ENCODE assay signal across 8 cellular contexts in the genomic region with DNA sequence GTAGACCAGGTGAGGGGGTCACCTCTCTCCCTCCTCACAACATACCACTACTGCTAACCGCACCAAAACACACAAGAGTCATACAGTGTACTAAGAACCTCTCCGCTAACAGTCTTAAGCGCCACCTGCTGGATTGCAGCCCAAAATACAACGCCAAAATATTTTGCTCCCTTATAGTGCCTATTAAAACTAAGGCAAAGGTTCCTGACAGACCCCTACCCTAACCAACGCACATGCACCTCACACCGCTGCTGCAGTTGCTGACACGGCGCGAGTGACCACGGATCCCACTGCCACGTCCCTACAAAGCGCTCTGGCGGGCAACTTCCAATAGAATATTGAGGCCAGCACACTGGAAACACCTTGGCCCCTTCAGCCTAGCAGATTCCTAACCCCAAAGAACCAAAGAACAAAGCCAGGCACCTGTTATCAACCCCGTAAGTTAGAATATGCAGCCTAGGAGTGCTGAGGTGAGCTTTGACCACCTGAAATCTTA.
DNase-seq lines count a peak whose midpoint lies in the region; ATAC-seq and TF ChIP-seq lines count a peak whose summit lies in the region.

No MANE protein-coding gene starts in this region.

- H3K4me3 ChIP-seq in left ventricle myocardium inferior = no peak overlapping the region
- H3K4me3 ChIP-seq in SJCRH30 = no peak overlapping the region
- H3K4me3 ChIP-seq in fibroblast of the aortic adventitia (ENCODE audit: low read depth, low read length) = no peak overlapping the region
- H3K4me3 ChIP-seq in spleen = no peak overlapping the region

- no peak for ATAC-seq in Right ventricle myocardium inferior
- ATAC-seq in GM21576 (IDR thresholded peaks at IDR 0.05; ENCODE audit: unreplicated experiment) = peak; percentile 97
- peak; percentile 97 for ATAC-seq in HG03575 (IDR thresholded peaks at IDR 0.05; ENCODE audit: extremely low read depth, insufficient number of reproducible peaks, low FRiP score, unreplicated experiment)

- TF ChIP-seq POLR2A in spleen (IDR thresholded peaks at IDR 0.05) = no peak

- H3K4me1 ChIP-seq in left ventricle myocardium inferior (no peaks in the 10 kb centered on the region), SJCRH30 (no peaks in the 10 kb centered on the region), spleen (no peaks in the 10 kb centered on the region)

- intact Hi-C loops in left ventricle myocardium inferior (cut with micrococcal nuclease) (no loop called here), Right ventricle myocardium inferior (cut with DNase I) (no loop called here), spleen (cut with DNase I; ENCODE audit: low total_unique reads) (no loop called here)

- DNase-seq in left ventricle myocardium inferior (no peak), Right ventricle myocardium inferior (ENCODE audit: missing footprints) (no peak), SJCRH30 (peak; percentile 47 to 74), fibroblast of the aortic adventitia (ENCODE audit: low read depth) (peak; percentile 40), spleen (no peak), HuH-7.5 (ENCODE audit: low spot score) (no peak)

- 16 to 31% (median 22%) methylated on average over 10 to 14 of the region's 14 CpGs for WGBS in spleen, 5 donors

- H3K27ac ChIP-seq in left ventricle myocardium inferior (replicated peaks) (no peak overlapping the region), SJCRH30 (no peak overlapping the region), spleen (no peak overlapping the region)

- TF ChIP-seq CTCF in left ventricle myocardium inferior (IDR thresholded peaks at IDR 0.05; ENCODE audit: borderline replicate concordance) (peak; percentile 50), fibroblast of the aortic adventitia (IDR thresholded peaks at IDR 0.05; ENCODE audit: insufficient read depth, low read length) (peak; percentile 60), spleen (IDR thresholded peaks at IDR 0.05 in 8 of 11, conservative IDR thresholded peaks at IDR 0.05 in 3 of 11) (peak in 8 of 11 experiments; percentile 25 to 63 (median 51))

- peaks cover 28% of the 10 kb centered on the region for H3K9me3 ChIP-seq in left ventricle myocardium inferior (replicated peaks)
- no peaks in the 10 kb centered on the region; the same call in 1 of the 2 replicates for H3K9me3 ChIP-seq in SJCRH30 (replicated peaks)
- peaks cover 0 to 16% (median 10%) of the 10 kb centered on the region in 8 donors for H3K9me3 ChIP-seq in spleen

- H3K36me3 ChIP-seq in left ventricle myocardium inferior = no peaks in the 10 kb centered on the region
- H3K36me3 ChIP-seq in SJCRH30 = no peaks in the 10 kb centered on the region
- no peaks in the 10 kb centered on the region for H3K36me3 ChIP-seq in spleen

- no peaks in the 10 kb centered on the region for H3K27me3 ChIP-seq in left ventricle myocardium inferior (ENCODE audit: low read depth)
- no peaks in the 10 kb centered on the region for H3K27me3 ChIP-seq in SJCRH30
- H3K27me3 ChIP-seq in spleen (replicated peaks in 1 of 7) = peaks cover 0 to 12% (median 0%) of the 10 kb centered on the region in 7 donors

Comparison
In these comparisons a context has a peak if more than half of its experiments do, and no peak if none do; other contexts are left out.
1. DNase-seq: peak in SJCRH30 (2 of 2) and fibroblast of the aortic adventitia (single experiment); none in left ventricle myocardium inferior (single experiment), Right ventricle myocardium inferior (single experiment), spleen (single experiment) and HuH-7.5 (single experiment).
2. Peak in every context shown above with its lines, with median percentiles within 50 percentile points of each other: CTCF ChIP-seq.